In genomic region chr2:160406591-160407392, GRCh38 we compare ENCODE assay signal across 7 cellular contexts.
DNase-seq lines count a peak whose midpoint lies in the region; ATAC-seq and TF ChIP-seq lines count a peak whose summit lies in the region.

No MANE protein-coding gene starts in this region.

- TF ChIP-seq CTCF in endodermal cell (conservative IDR thresholded peaks at IDR 0.05): no peak

- H3K36me3 Mint-ChIP-seq in activated CD4-positive, alpha-beta memory T cell treated with anti-CD3 and anti-CD28 coated beads, Interleukin-2, amount 10 ng/mL, durations not matched to agents 7 days and 5 days (ENCODE audit: low read depth): peaks cover 32% of the 10 kb centered on the region
- no peaks in the 10 kb centered on the region for H3K36me3 Mint-ChIP-seq in endodermal cell (ENCODE audit: low read depth)

- CTCF ChIA-PET in activated CD4-positive, alpha-beta memory T cell treated with anti-CD3 and anti-CD28 coated beads, Interleukin-2, amount 10 ng/mL, durations not matched to agents 7 days and 5 days (lab: Charles Lee): interaction anchor here (1.1 to 3.9 kb wide), 4 partner anchors 15 to 29 kb away, joined by 3 to 18 read pairs (median 4); no protein-coding TSS in a partner anchor

- 0% methylated on average over 6 to 39 of the region's 39 CpGs for WGBS in endodermal cell (ENCODE audit: insufficient coverage in 1 of 2, insufficient read length in 1 of 2), 2 experiments

- peak overlapping the region; percentile 75 for H3K9ac ChIP-seq in endodermal cell (ENCODE audit: extremely low read depth, low read length, poor library complexity, severe bottlenecking)

- POLR2A ChIA-PET in activated CD4-positive, alpha-beta memory T cell treated with anti-CD3 and anti-CD28 coated beads, Interleukin-2, amount 10 ng/mL, durations not matched to agents 7 days and 5 days (lab: Charles Lee): interaction anchor here (0.7 to 3.6 kb wide), 16 partner anchors 9 to 111 kb away, joined by 3 to 21 read pairs (median 5); no protein-coding TSS in a partner anchor

- H3K9me3 Mint-ChIP-seq in activated CD4-positive, alpha-beta memory T cell treated with anti-CD3 and anti-CD28 coated beads, Interleukin-2, amount 10 ng/mL, durations not matched to agents 7 days and 5 days: no peaks in the 10 kb centered on the region
- H3K9me3 Mint-ChIP-seq in endodermal cell: no peaks in the 10 kb centered on the region

- peaks cover 15% of the 10 kb centered on the region for H3K4me1 ChIP-seq in endodermal cell (ENCODE audit: control insufficient read depth, insufficient read depth, low read length)
- peaks cover 68% of the 10 kb centered on the region for H3K4me1 ChIP-seq in mononuclear cell (ENCODE audit: insufficient read depth, low read length)

- H3K9me3 ChIP-seq in endodermal cell (ENCODE audit: control insufficient read depth, low read length) (no peaks in the 10 kb centered on the region), mononuclear cell (ENCODE audit: low read depth, low read length) (no peaks in the 10 kb centered on the region)

- H3K27me3 Mint-ChIP-seq in activated CD4-positive, alpha-beta memory T cell treated with anti-CD3 and anti-CD28 coated beads, Interleukin-2, amount 10 ng/mL, durations not matched to agents 7 days and 5 days: peaks cover 3% of the 10 kb centered on the region
- H3K27me3 Mint-ChIP-seq in endodermal cell (ENCODE audit: insufficient read depth): peaks cover 22% of the 10 kb centered on the region

- H3K27ac Mint-ChIP-seq in activated CD4-positive, alpha-beta memory T cell treated with anti-CD3 and anti-CD28 coated beads, Interleukin-2, amount 10 ng/mL, durations not matched to agents 7 days and 5 days: peak overlapping the region; percentile 88
- H3K27ac Mint-ChIP-seq in endodermal cell: peak overlapping the region; percentile 85

- peaks cover 80% of the 10 kb centered on the region for H3K4me1 Mint-ChIP-seq in activated CD4-positive, alpha-beta memory T cell treated with anti-CD3 and anti-CD28 coated beads, Interleukin-2, amount 10 ng/mL, durations not matched to agents 7 days and 5 days
- H3K4me1 Mint-ChIP-seq in endodermal cell: peaks cover 62% of the 10 kb centered on the region

- peak overlapping the region; percentile 21 for H3K27ac ChIP-seq in endodermal cell (ENCODE audit: low read depth, low read length)

- H3K4me3 Mint-ChIP-seq in activated CD4-positive, alpha-beta memory T cell treated with anti-CD3 and anti-CD28 coated beads, Interleukin-2, amount 10 ng/mL, durations not matched to agents 7 days and 5 days: peak overlapping the region; percentile 93
- H3K4me3 Mint-ChIP-seq in endodermal cell: peak overlapping the region; percentile 75

- no peaks in the 10 kb centered on the region for H3K27me3 ChIP-seq in endodermal cell (ENCODE audit: control insufficient read depth, insufficient read depth, low read length, poor library complexity, severe bottlenecking)
- H3K27me3 ChIP-seq in mononuclear cell (ENCODE audit: insufficient read depth, low read length): no peaks in the 10 kb centered on the region

- peak; percentile 40 for DNase-seq in NCI-H526 treated with DMSO at 0.1 percent for 48 hours (lab: John Stamatoyannopoulos, UW)
- DNase-seq in activated CD4-positive, alpha-beta memory T cell treated with anti-CD3 and anti-CD28 coated beads, Interleukin-2, amount 10 ng/mL, durations not matched to agents 7 days and 5 days: peak; percentile 70
- DNase-seq in endodermal cell: peak; percentile 80
- DNase-seq in stimulated activated CD8-positive, alpha-beta memory T cell treated with anti-CD3 and anti-CD28 coated beads, Interleukin-2, amount 100 ng/mL, for 48 hours (ENCODE audit: low read depth in 2 of 2): peak; percentile 39 to 41

- H3K4me3 ChIP-seq in endodermal cell (ENCODE audit: low read length) (peak overlapping the region; percentile 86), mononuclear cell (ENCODE audit: low read length) (peak overlapping the region; percentile 74)

- peak; percentile 47 for ATAC-seq in GM18858 (IDR thresholded peaks at IDR 0.05; ENCODE audit: unreplicated experiment)
- ATAC-seq in HG02973 (IDR thresholded peaks at IDR 0.05; ENCODE audit: unreplicated experiment): peak; percentile 59

- no peaks in the 10 kb centered on the region for H3K36me3 ChIP-seq in endodermal cell (ENCODE audit: control insufficient read depth, insufficient read depth, low read length)

Comparison
In these comparisons a context has a peak if more than half of its experiments do, and no peak if none do; other contexts are left out.
1. Peak in every context shown above with its lines: DNase-seq, ATAC-seq, H3K4me3 ChIP-seq and H3K27ac ChIP-seq.